ENCODE assay signal across 24 cellular contexts in genomic region chr1:218395916-218396315, GRCh38. TPM values are rescaled to one million over a fixed set of nuclear protein-coding genes. Genes with fewer than 3 reads are reported as not detected.
DNase-seq lines count a peak whose midpoint lies in the region; ATAC-seq and TF ChIP-seq lines count a peak whose summit lies in the region.
"Had no signal": no experiment of that assay in that cellular context is flagged by ENCODE, and none has a peak within 500 bp of the region (broad histone marks: within the 10 kb centered on the region; RNA-seq: fewer than 3 reads in every experiment).

No MANE protein-coding gene starts in this region.

- no peaks in the 10 kb centered on the region for H4K20me1 ChIP-seq in IMR-90 (ENCODE audit: insufficient read depth, low read length)
- H4K20me1 ChIP-seq: BLaER1 treated with 17β-estradiol and CSF1 and Interleukin-3, amounts not matched to agents 10 nM and 100 nM had no signal

- no peak overlapping the region for H3K23ac ChIP-seq in IMR-90 (ENCODE audit: low read depth, low read length)

- TF ChIP-seq POLR2A in IMR-90 (IDR thresholded peaks at IDR 0.05; ENCODE audit: low read depth, low read length), result no peak

- H4K8ac ChIP-seq in IMR-90 (ENCODE audit: low read depth in 2 of 2, low read length in 2 of 2), result no peak overlapping the region

- no CpG with 5 or more reads among the region's 1 CpG for WGBS in IMR-90 (ENCODE audit: extremely low coverage in 2 of 2, insufficient read length in 1 of 2), 2 experiments

- no peak overlapping the region for H2AFZ ChIP-seq in IMR-90 (replicated peaks; ENCODE audit: low read length, poor library complexity)
- H2AFZ ChIP-seq: PC-9 had no signal

- no peak overlapping the region for H3K9ac ChIP-seq in IMR-90 (ENCODE audit: low read depth, low read length)
- H3K9ac ChIP-seq: BLaER1 treated with 17β-estradiol and CSF1 and Interleukin-3, amounts not matched to agents 10 nM and 100 nM had no signal

- intact Hi-C loops in Right ventricle myocardium superior (cut with DNase I), result no loop called here
- intact Hi-C loops in IMR-90 (cut with micrococcal nuclease), result no loop called here
- intact Hi-C loops in activated CD4-positive, alpha-beta T cell treated with anti-CD3 and anti-CD28 coated beads for 36 hours (cut with DNase I, micrococcal nuclease), result no loop called here

- no peaks in the 10 kb centered on the region for H3K9me3 Mint-ChIP-seq in chondrocyte (ENCODE audit: low read depth)
- H3K9me3 Mint-ChIP-seq in activated CD4-positive, alpha-beta T cell treated with anti-CD3 and anti-CD28 coated beads for 36 hours (ENCODE audit: low read depth), result no peaks in the 10 kb centered on the region
- H3K9me3 Mint-ChIP-seq: CD4-positive, alpha-beta T cell had no signal

- in situ Hi-C loops in IMR-90 (cut with MboI; ENCODE audit: low sequenced_read_pairs), result no loop called here

- H3K4me3 ChIP-seq in cardiac muscle cell, result no peak overlapping the region
- no peak overlapping the region for H3K4me3 ChIP-seq in IMR-90 (ENCODE audit: insufficient read depth, low read depth, low read length)
- H3K4me3 ChIP-seq: BLaER1 treated with 17β-estradiol and CSF1 and Interleukin-3, amounts not matched to agents 10 nM and 100 nM; MG63; PC-9 had no signal

- CTCF ChIA-PET in IMR-90 (lab: Yijun Ruan, JAX), result no interaction called here
- CTCF ChIA-PET in activated CD4-positive, alpha-beta T cell treated with anti-CD3 and anti-CD28 coated beads for 36 hours (lab: Charles Lee), result no interaction called here

- H3K27ac Mint-ChIP-seq in chondrocyte (ENCODE audit: unreplicated experiment), result peak overlapping the region; percentile 32
- no peak overlapping the region for H3K27ac Mint-ChIP-seq in activated CD4-positive, alpha-beta T cell treated with anti-CD3 and anti-CD28 coated beads for 36 hours
- H3K27ac Mint-ChIP-seq: CD4-positive, alpha-beta T cell had no signal

- no peak overlapping the region for H3K56ac ChIP-seq in IMR-90 (ENCODE audit: extremely low read depth, insufficient read depth, low read length)

- H3K79me1 ChIP-seq in IMR-90 (ENCODE audit: low read depth in 1 of 2, low read length in 2 of 2), result peaks cover 0 to 11% of the 10 kb centered on the region in 2 experiments; a peak in 2 of 4 replicates

- DNase-seq in cardiac muscle cell (ENCODE audit: low read depth in 1 of 2, low spot score in 1 of 2) (no peak), Right ventricle myocardium superior (no peak), IMR-90 (peak; percentile 35), chondrocyte (ENCODE audit: low spot score) (no peak), cortex of kidney (lab: John Stamatoyannopoulos, UW) (no peak), germinal center (ENCODE audit: low spot score) (no peak), HuH-7 (ENCODE audit: low spot score) (no peak)
- DNase-seq in activated CD4-positive, alpha-beta T cell treated with anti-CD3 and anti-CD28 coated beads for 36 hours, result no peak
- DNase-seq: 8988T; AML-193; CD4-positive, alpha-beta T cell; GF-D8; KBM-7; MG63; NCI-H1105 treated with DMSO at 0.1 percent for 48 hours; NCI-H146; NCI-H1930; NCI-H446; NCI-H526; PC-9; SHP77 treated with DMSO at 0.1 percent for 48 hours had no signal

- H3K27me3 ChIP-seq in cardiac muscle cell, result no peaks in the 10 kb centered on the region
- no peaks in the 10 kb centered on the region for H3K27me3 ChIP-seq in IMR-90 (ENCODE audit: control insufficient read depth, insufficient read depth, low read length)
- H3K27me3 ChIP-seq: MG63 had no signal

- no peak overlapping the region for H3K4me3 Mint-ChIP-seq in chondrocyte (ENCODE audit: unreplicated experiment)
- no peak overlapping the region for H3K4me3 Mint-ChIP-seq in activated CD4-positive, alpha-beta T cell treated with anti-CD3 and anti-CD28 coated beads for 36 hours
- H3K4me3 Mint-ChIP-seq: CD4-positive, alpha-beta T cell had no signal

- H3K36me3 Mint-ChIP-seq in chondrocyte (ENCODE audit: low read depth), result peaks cover 12% of the 10 kb centered on the region
- no peaks in the 10 kb centered on the region for H3K36me3 Mint-ChIP-seq in activated CD4-positive, alpha-beta T cell treated with anti-CD3 and anti-CD28 coated beads for 36 hours (ENCODE audit: low read depth)

- H4K5ac ChIP-seq in IMR-90 (ENCODE audit: low read depth, low read length), result no peak overlapping the region

- peaks cover 13% of the 10 kb centered on the region for H3K36me3 ChIP-seq in cardiac muscle cell
- H3K36me3 ChIP-seq in IMR-90 (ENCODE audit: control insufficient read depth, insufficient read depth, low read length), result no peaks in the 10 kb centered on the region; the same call in 1 of the 2 replicates
- H3K36me3 ChIP-seq: BLaER1 treated with 17β-estradiol and CSF1 and Interleukin-3, amounts not matched to agents 10 nM and 100 nM; MG63 had no signal

- no peaks in the 10 kb centered on the region for H3K9me1 ChIP-seq in IMR-90 (ENCODE audit: insufficient read depth, low read length)

- no peak for TF ChIP-seq RAD21 in IMR-90 (IDR thresholded peaks at IDR 0.05; ENCODE audit: low read length)

- no peak overlapping the region for H2BK20ac ChIP-seq in IMR-90 (ENCODE audit: low read depth, low read length)

- dilution Hi-C loops in IMR-90 (cut with HindIII; ENCODE audit: low sequenced_read_pairs, unreplicated experiment), result no loop called here

- H3K4me2 ChIP-seq in IMR-90 (ENCODE audit: low read depth, low read length), result no peak overlapping the region
- H3K4me2 ChIP-seq: BLaER1 treated with 17β-estradiol and CSF1 and Interleukin-3, amounts not matched to agents 10 nM and 100 nM; PC-9 had no signal

- no peaks in the 10 kb centered on the region for H3K27me3 Mint-ChIP-seq in chondrocyte (ENCODE audit: low read depth)
- H3K27me3 Mint-ChIP-seq in activated CD4-positive, alpha-beta T cell treated with anti-CD3 and anti-CD28 coated beads for 36 hours, result peaks cover 12% of the 10 kb centered on the region

- no peak overlapping the region for H3K4ac ChIP-seq in IMR-90 (ENCODE audit: low read depth, low read length)

- peaks cover 60% of the 10 kb centered on the region for H3K4me1 Mint-ChIP-seq in chondrocyte (ENCODE audit: low read depth)
- H3K4me1 Mint-ChIP-seq in activated CD4-positive, alpha-beta T cell treated with anti-CD3 and anti-CD28 coated beads for 36 hours, result no peaks in the 10 kb centered on the region

- TF ChIP-seq CTCF in cardiac muscle cell (IDR thresholded peaks at IDR 0.05; ENCODE audit: low read depth, low read length) (no peak), IMR-90 (conservative IDR thresholded peaks at IDR 0.05; ENCODE audit: low read depth, low read length) (no peak), chondrocyte (IDR thresholded peaks at IDR 0.05) (no peak)

- no peak overlapping the region for H2AK5ac ChIP-seq in IMR-90 (ENCODE audit: low read depth, low read length)

- no peak overlapping the region for H2BK120ac ChIP-seq in IMR-90 (ENCODE audit: low read depth, low read length)

- no peak for ATAC-seq in Right ventricle myocardium superior (ENCODE audit: poor library complexity)
- ATAC-seq in IMR-90 (ENCODE audit: low read depth), result no peak
- no peak for ATAC-seq in activated CD4-positive, alpha-beta T cell treated with anti-CD3 and anti-CD28 coated beads for 36 hours
- ATAC-seq: HepG2 had no signal

- no peak overlapping the region for H2AK9ac ChIP-seq in IMR-90 (replicated peaks; ENCODE audit: low read depth, low read length, poor library complexity)

- POLR2A ChIA-PET in IMR-90 (lab: Charles Lee; ENCODE audit: unreplicated experiment), result no interaction called here
- POLR2A ChIA-PET in activated CD4-positive, alpha-beta T cell treated with anti-CD3 and anti-CD28 coated beads for 36 hours (lab: Charles Lee), result no interaction called here

- H3K27ac ChIP-seq in cardiac muscle cell (peak overlapping the region; percentile 47), IMR-90 (ENCODE audit: insufficient read depth, low read length) (no peak overlapping the region)
- H3K27ac ChIP-seq: BLaER1 treated with 17β-estradiol and CSF1 and Interleukin-3, amounts not matched to agents 10 nM and 100 nM; PC-9; RWPE1 had no signal

- no peak overlapping the region for H3K18ac ChIP-seq in IMR-90 (ENCODE audit: low read depth, low read length)

- no peak overlapping the region for H2BK15ac ChIP-seq in IMR-90 (ENCODE audit: low read depth, low read length)

- no peak overlapping the region for H4K91ac ChIP-seq in IMR-90 (ENCODE audit: insufficient read depth, low read depth, low read length)

- no TSS peak for BruUV-seq in IMR-90 (replicated peaks; lab: Mats Ljungman, UMichigan)

- H3K9me3 ChIP-seq in cardiac muscle cell (ENCODE audit: low read depth) (no peaks in the 10 kb centered on the region), IMR-90 (ENCODE audit: control insufficient read depth, insufficient read depth, low read length) (no peaks in the 10 kb centered on the region)

- no peak overlapping the region for H2BK5ac ChIP-seq in IMR-90 (ENCODE audit: low read depth, low read length, poor library complexity, severe bottlenecking)

- peaks cover 35% of the 10 kb centered on the region for H3K4me1 ChIP-seq in cardiac muscle cell (ENCODE audit: low read depth)
- H3K4me1 ChIP-seq in IMR-90 (ENCODE audit: control insufficient read depth, insufficient read depth, low read length), result no peaks in the 10 kb centered on the region
- H3K4me1 ChIP-seq: BLaER1 treated with 17β-estradiol and CSF1 and Interleukin-3, amounts not matched to agents 10 nM and 100 nM had no signal

- H3K14ac ChIP-seq in IMR-90 (replicated peaks; ENCODE audit: low read depth, low read length), result no peak overlapping the region

TF ChIP-seq in IMR-90, 13 proteins besides CTCF, POLR2A, EP300 and RAD21:
- TF ChIP-seq MAZ (IDR thresholded peaks at IDR 0.05; ENCODE audit: borderline replicate concordance, low read depth, low read length), result no peak
- TF ChIP-seq MXI1 (IDR thresholded peaks at IDR 0.05; ENCODE audit: borderline replicate concordance, low read depth, low read length), result no peak
- TF ChIP-seq MAFK (IDR thresholded peaks at IDR 0.05; ENCODE audit: low read depth, low read length), result no peak

RNA-seq across cellular contexts. Expression of gene TGFB2, which starts 50.8 kb away (rescaled TPM):
- total RNA-seq in cardiac muscle cell (107 and 171 TPM in 2 replicates), Right ventricle myocardium superior (1.5 TPM), IMR-90 (2012; rRNA removed) (3.8 and 5.3 TPM in 2 replicates), chondrocyte (140 to 237 TPM (median 226 TPM) in 3 replicates)
- polyA plus RNA-seq in cardiac muscle cell (132 and 210 TPM in 2 replicates), IMR-90 (2012; rRNA removed) (2.3 and 3.7 TPM in 2 replicates)
- 0.87 and 1.2 TPM in 2 replicates for polyA plus RNA-seq in IMR-90 (2012; cell fraction: cytosol; rRNA removed)
- polyA plus RNA-seq in IMR-90 (2012; cell fraction: nucleus; rRNA removed; ENCODE audit: low replicate concordance), result 0.58 and 2.9 TPM in 2 replicates
- total RNA-seq in activated CD4-positive, alpha-beta T cell treated with anti-CD3 and anti-CD28 coated beads for 36 hours, result under 1 TPM in 1 of 2 experiments, not detected in 1; 0.09 TPM
- total RNA-seq: HepG2 had no signal

Comparison
In these comparisons a context has a peak if more than half of its experiments do, and no peak if none do; other contexts are left out.
1. RNA of gene TGFB2, which starts 50.8 kb away (total RNA-seq): 140 to 237 TPM in chondrocyte and 107 to 171 TPM in cardiac muscle cell; 3.8 to 5.3 TPM in IMR-90, 1.5 TPM in Right ventricle myocardium superior (single experiment) and 0.09 TPM in activated CD4-positive, alpha-beta T cell treated with anti-CD3 and anti-CD28 coated beads for 36 hours; every median in the first group is over 10 times any median in the second.